Comparison of ENCODE assay signal across 8 cellular contexts in genomic region chr16:11913425-11914079, GRCh38. TPM values are rescaled to one million over a fixed set of nuclear protein-coding genes. Genes with fewer than 3 reads are reported as not detected.
DNase-seq lines count a peak whose midpoint lies in the region; ATAC-seq, FAIRE-seq and TF ChIP-seq lines count a peak whose summit lies in the region.

No MANE protein-coding gene starts in this region.

- no peak for TF ChIP-seq CTCF in AG04449 (IDR thresholded peaks at IDR 0.05; ENCODE audit: insufficient read depth, low read length, missing control alignments)
- TF ChIP-seq CTCF in HepG2 (CRISPR knock-in tag; IDR thresholded peaks at IDR 0.05), result no peak
- TF ChIP-seq CTCF in transverse colon (IDR thresholded peaks at IDR 0.05), result no peak

- no TSS peak for BruUV-seq in HepG2 (replicated peaks; lab: Mats Ljungman, UMichigan)

- H3K36me3 ChIP-seq in HUES64 (ENCODE audit: insufficient read depth, low read length) (no peaks in the 10 kb centered on the region), HepG2 (replicated peaks in 1 of 2; ENCODE audit: control insufficient read depth in 1 of 2, insufficient read depth in 2 of 2, low read length in 2 of 2) (peaks cover 1 to 7% of the 10 kb centered on the region in 2 experiments; a peak in 3 of 5 replicates), transverse colon (no peaks in the 10 kb centered on the region)

- POLR2A ChIA-PET in AG04449 (lab: Yijun Ruan, JAX), result interaction anchor here (1.3 kb wide), 1 partner anchor 16 kb away, joined by 3 read pairs; no protein-coding TSS in a partner anchor
- POLR2A ChIA-PET in HepG2 (lab: Yijun Ruan, JAX), result interaction anchor here (1.0 to 1.4 kb wide), 3 partner anchors 11 to 63 kb away, joined by 3 read pairs; partner anchors contain the start of gene SNX29

- FAIRE-seq in HepG2 (lab: Jason Lieb, UNC), result peak; percentile 8

- TF ChIP-seq POLR2A in HepG2 (IDR thresholded peaks at IDR 0.05; ENCODE audit: insufficient read depth in 1 of 2, low read depth in 2 of 2, low read length in 2 of 2) (no peak; a peak in 1 of 4 replicates), transverse colon (IDR thresholded peaks at IDR 0.05) (peak; percentile 17)

- 71% methylated on average over 12 of the region's 12 CpGs for WGBS in HUES64
- WGBS in HepG2 (ENCODE audit: low lambda C conversion rate), result 18% methylated on average over 12 of the region's 12 CpGs
- 42 to 47% methylated on average over 5 to 12 of the region's 12 CpGs for WGBS in transverse colon (ENCODE audit: low coverage in 1 of 2), 2 donors

- TF ChIP-seq EP300 in HepG2 (IDR thresholded peaks at IDR 0.05; ENCODE audit: low read depth in 2 of 2, low read length in 2 of 2) (no peak), HepG2 (CRISPR knock-in tag; IDR thresholded peaks at IDR 0.05; ENCODE audit: borderline replicate concordance) (no peak), transverse colon (IDR thresholded peaks at IDR 0.05; ENCODE audit: low read depth) (no peak)

- H2AFZ ChIP-seq in HepG2 (ENCODE audit: low read length), result no peak overlapping the region

- H3K9me3 ChIP-seq in HUES64 (ENCODE audit: insufficient read depth, low read depth, low read length) (no peaks in the 10 kb centered on the region), HepG2 (ENCODE audit: low read length) (no peaks in the 10 kb centered on the region), transverse colon (no peaks in the 10 kb centered on the region)

- H3K4me1 ChIP-seq in HUES64 (ENCODE audit: insufficient read depth, low read length) (peaks cover 22% of the 10 kb centered on the region), HepG2 (ENCODE audit: insufficient read depth, low read length) (peaks cover 63% of the 10 kb centered on the region), transverse colon (peaks cover 17 to 69% (median 44%) of the 10 kb centered on the region in 4 donors)

- H3K27ac ChIP-seq in HUES64 (ENCODE audit: low read depth, low read length), result no peak overlapping the region
- peak overlapping the region; percentile 83 for H3K27ac ChIP-seq in HepG2 (ENCODE audit: extremely low read length, insufficient read depth, low read length)
- peak overlapping the region; percentile 97 to 99 (median 98) for H3K27ac ChIP-seq in transverse colon

- peaks cover 68% of the 10 kb centered on the region for H3K79me2 ChIP-seq in HepG2 (ENCODE audit: insufficient read depth, low read length)

- TF ChIP-seq RAD21 in HepG2 (CRISPR knock-in tag; IDR thresholded peaks at IDR 0.05), result no peak

- H3K4me3 ChIP-seq in AG04449 (ENCODE audit: low read depth, low read length) (peak overlapping the region; percentile 89), HUES64 (ENCODE audit: low read length) (peak overlapping the region; percentile 75), HepG2 (replicated peaks in 1 of 3; ENCODE audit: insufficient read depth in 1 of 3, low read depth in 2 of 3, low read length in 3 of 3) (peak overlapping the region; percentile 71 to 98 (median 97)), transverse colon (peak overlapping the region in 3 of 4 donors; percentile 88 to 98 (median 95))

- peaks cover 41% of the 10 kb centered on the region for H3K36me3 Mint-ChIP-seq in activated naive CD8-positive, alpha-beta T cell treated with anti-CD3 and anti-CD28 coated beads for 36 hours

- peaks cover 62% of the 10 kb centered on the region for H4K20me1 ChIP-seq in HepG2 (ENCODE audit: insufficient read depth, low read length)

- peaks cover 54% of the 10 kb centered on the region for H3K4me1 Mint-ChIP-seq in activated naive CD8-positive, alpha-beta T cell treated with anti-CD3 and anti-CD28 coated beads for 36 hours

- DNase-seq in AG04449 (ENCODE audit: low read depth, low spot score) (no peak), HepG2 (ENCODE audit: low spot score) (no peak), transverse colon (no peak), cortex of kidney (lab: John Stamatoyannopoulos, UW) (no peak)
- DNase-seq in activated naive CD8-positive, alpha-beta T cell treated with anti-CD3 and anti-CD28 coated beads for 36 hours, result no peak
- no peak for DNase-seq in activated CD4-positive, CD25-positive, alpha-beta regulatory T cell (lab: John Stamatoyannopoulos, UW)

- H3K9ac ChIP-seq in HUES64 (ENCODE audit: low read depth, low read length) (peak overlapping the region; percentile 59; the same call in 1 of the 2 replicates), HepG2 (ENCODE audit: insufficient read depth, low read depth, low read length) (peak overlapping the region; percentile 92)

- intact Hi-C loops in HepG2 (cut with micrococcal nuclease; ENCODE audit: unreplicated experiment), result loop anchor here (5.0 to 10.0 kb wide), 3 partner anchors 61 to 169 kb away; partner anchors contain the start of genes SNX29, TXNDC11 and ZC3H7A
- intact Hi-C loops in transverse colon (cut with DNase I; ENCODE audit: low total_unique reads), result no loop called here

- peak overlapping the region; percentile 94 for H3K27ac Mint-ChIP-seq in activated naive CD8-positive, alpha-beta T cell treated with anti-CD3 and anti-CD28 coated beads for 36 hours

- H3K9me3 Mint-ChIP-seq in activated naive CD8-positive, alpha-beta T cell treated with anti-CD3 and anti-CD28 coated beads for 36 hours, result peaks cover 1% of the 10 kb centered on the region

- in situ Hi-C loops in HepG2 (cut with HindIII; ENCODE audit: extremely low pct_ligation_motif_present, low pct_unique_long_range_greater_than_20kb) (no loop called here), transverse colon (cut with MboI; ENCODE audit: low pct_ligation_motif_present in 1 of 4, low pct_unique_long_range_greater_than_20kb in 1 of 4, low sequenced_read_pairs in 3 of 4) (no loop called here)

- CTCF ChIA-PET in AG04449 (lab: Yijun Ruan, JAX), result interaction anchor here (0.5 to 1.3 kb wide), 2 partner anchors 30 to 154 kb away, joined by 3 to 4 read pairs; no protein-coding TSS in a partner anchor
- CTCF ChIA-PET in HepG2 (lab: Yijun Ruan, JAX; ENCODE audit: low intra/inter-chr PET ratio, low total read pairs), result no interaction called here

- H3K27me3 ChIP-seq in HUES64 (ENCODE audit: insufficient read depth, low read length) (no peaks in the 10 kb centered on the region), HepG2 (ENCODE audit: control insufficient read depth in 1 of 2, insufficient read depth in 2 of 2, low read length in 2 of 2) (no peaks in the 10 kb centered on the region; a peak in 1 of 5 replicates), transverse colon (no peaks in the 10 kb centered on the region)

- peak overlapping the region; percentile 94 for H3K4me3 Mint-ChIP-seq in activated naive CD8-positive, alpha-beta T cell treated with anti-CD3 and anti-CD28 coated beads for 36 hours

- no peaks in the 10 kb centered on the region for H3K27me3 Mint-ChIP-seq in activated naive CD8-positive, alpha-beta T cell treated with anti-CD3 and anti-CD28 coated beads for 36 hours

- no peak for ATAC-seq in HepG2
- no peak for ATAC-seq in GM19324 (IDR thresholded peaks at IDR 0.05; ENCODE audit: low FRiP score, unreplicated experiment)

- H3K4me2 ChIP-seq in HepG2 (ENCODE audit: low read depth, low read length), result peak overlapping the region; percentile 87

RNA-seq across cellular contexts. Expression of gene GSPT1, which starts 2.2 kb away (rescaled TPM):
- 128 TPM for polyA plus RNA-seq in HUES64 (2013, experiment 1 of 2)
- polyA plus RNA-seq in HUES64 (2013, experiment 2 of 2), result 123 TPM
- 100 to 1,000 TPM; 247 to 250 TPM for total RNA-seq in activated naive CD8-positive, alpha-beta T cell treated with anti-CD3 and anti-CD28 coated beads for 36 hours
- total RNA-seq in HepG2 (2016; rRNA removed; fragmentation: Illumina TruSeq; extraction: Trizol) (316 and 449 TPM in 2 replicates), transverse colon (10 to 100 TPM; 29.9 to 98.9 (median 64.6) TPM)
- total RNA-seq in HepG2 (2016; cell fraction: cytosol; rRNA removed; fragmentation: Illumina TruSeq; extraction: Trizol; ENCODE audit: low read depth), result 142 and 166 TPM in 2 replicates
- total RNA-seq in HepG2 (2016; cell fraction: insoluble cytoplasmic fraction; rRNA removed; fragmentation: Illumina TruSeq; extraction: Trizol), result 314 and 417 TPM in 2 replicates
- total RNA-seq in HepG2 (2016; cell fraction: membrane; rRNA removed; fragmentation: Illumina TruSeq; extraction: Trizol), result 280 and 333 TPM in 2 replicates
- total RNA-seq in HepG2 (2016; cell fraction: nucleus; rRNA removed; fragmentation: Illumina TruSeq; extraction: Trizol), result 170 and 204 TPM in 2 replicates
- 98.6 and 120 TPM in 2 replicates for polyA plus RNA-seq in HepG2 (2011; rRNA removed)
- polyA plus RNA-seq in HepG2 (2011; cell fraction: cytosol; rRNA removed), result 55.3 and 92.7 TPM in 2 replicates
- 39.3 and 51.1 TPM in 2 replicates for polyA plus RNA-seq in HepG2 (2011; cell fraction: nucleus; rRNA removed)
- 194 and 213 TPM in 2 replicates for polyA plus RNA-seq in HepG2 (2012)
- 133 and 153 TPM in 2 replicates for polyA plus RNA-seq in HepG2 (2016; cell fraction: cytosol; fragmentation: Illumina TruSeq; extraction: Trizol; ENCODE audit: low read depth)
- polyA plus RNA-seq in HepG2 (2016; cell fraction: insoluble cytoplasmic fraction; fragmentation: Illumina TruSeq; extraction: Trizol; ENCODE audit: low read depth), result 441 and 497 TPM in 2 replicates
- 227 and 277 TPM in 2 replicates for polyA plus RNA-seq in HepG2 (2016; cell fraction: membrane; fragmentation: Illumina TruSeq; extraction: Trizol; ENCODE audit: low read depth)
- 226 and 252 TPM in 2 replicates for polyA plus RNA-seq in HepG2 (2016; cell fraction: nucleus; fragmentation: Illumina TruSeq; extraction: Trizol; ENCODE audit: insufficient read depth, low read depth)
- 49.8 and 61.5 TPM in 2 replicates for polyA minus RNA-seq in HepG2 (2011; rRNA and poly(A)+ RNA removed; ENCODE audit: low replicate concordance)
- 151 and 204 TPM in 2 replicates for polyA minus RNA-seq in HepG2 (2011; cell fraction: cytosol; rRNA and poly(A)+ RNA removed)
- 104 and 140 TPM in 2 replicates for polyA minus RNA-seq in HepG2 (2011; cell fraction: nucleus; rRNA and poly(A)+ RNA removed)

RNA-seq across cellular contexts. Expression of gene NPIPB2, which starts 28.3 kb away (rescaled TPM):
- not detected for polyA plus RNA-seq in HUES64 (2013, experiment 1 of 2)
- 1.4 TPM for polyA plus RNA-seq in HUES64 (2013, experiment 2 of 2)
- total RNA-seq in activated naive CD8-positive, alpha-beta T cell treated with anti-CD3 and anti-CD28 coated beads for 36 hours, result 1 to 10 TPM; 6.2 to 6.9 TPM
- 1.8 TPM in 1 of 2 replicates, not detected in the other for total RNA-seq in HepG2 (2016; rRNA removed; fragmentation: Illumina TruSeq; extraction: Trizol)
- total RNA-seq in HepG2 (2016; cell fraction: cytosol; rRNA removed; fragmentation: Illumina TruSeq; extraction: Trizol; ENCODE audit: low read depth), result 0.62 TPM in 1 of 2 replicates, not detected in the other
- total RNA-seq in HepG2 (2016; cell fraction: insoluble cytoplasmic fraction; rRNA removed; fragmentation: Illumina TruSeq; extraction: Trizol), result 0.80 TPM in 1 of 2 replicates, not detected in the other
- 0.90 TPM in 1 of 2 replicates, not detected in the other for total RNA-seq in HepG2 (2016; cell fraction: membrane; rRNA removed; fragmentation: Illumina TruSeq; extraction: Trizol)
- 5.1 and 6.2 TPM in 2 replicates for total RNA-seq in HepG2 (2016; cell fraction: nucleus; rRNA removed; fragmentation: Illumina TruSeq; extraction: Trizol)
- polyA plus RNA-seq in HepG2 (2011; rRNA removed), result 3.2 and 4.1 TPM in 2 replicates
- polyA plus RNA-seq in HepG2 (2011; cell fraction: cytosol; rRNA removed), result 0.36 TPM in 2 replicates
- polyA plus RNA-seq in HepG2 (2011; cell fraction: nucleus; rRNA removed), result 14.3 and 18.9 TPM in 2 replicates
- polyA plus RNA-seq in HepG2 (2012), result 4.7 and 8.0 TPM in 2 replicates
- polyA plus RNA-seq in HepG2 (2016; cell fraction: cytosol; fragmentation: Illumina TruSeq; extraction: Trizol; ENCODE audit: low read depth), result not detected in 2 replicates
- polyA plus RNA-seq in HepG2 (2016; cell fraction: insoluble cytoplasmic fraction; fragmentation: Illumina TruSeq; extraction: Trizol; ENCODE audit: low read depth), result 1.3 and 1.4 TPM in 2 replicates
- 0.79 TPM in 1 of 2 replicates, not detected in the other for polyA plus RNA-seq in HepG2 (2016; cell fraction: membrane; fragmentation: Illumina TruSeq; extraction: Trizol; ENCODE audit: low read depth)
- 30.6 and 37.6 TPM in 2 replicates for polyA plus RNA-seq in HepG2 (2016; cell fraction: nucleus; fragmentation: Illumina TruSeq; extraction: Trizol; ENCODE audit: insufficient read depth, low read depth)
- 2.0 and 9.1 TPM in 2 replicates for polyA minus RNA-seq in HepG2 (2011; rRNA and poly(A)+ RNA removed; ENCODE audit: low replicate concordance)
- polyA minus RNA-seq in HepG2 (2011; cell fraction: cytosol; rRNA and poly(A)+ RNA removed), result 1.3 TPM in 1 of 2 replicates, not detected in the other
- polyA minus RNA-seq in HepG2 (2011; cell fraction: nucleus; rRNA and poly(A)+ RNA removed), result 9.1 and 14.2 TPM in 2 replicates
- 10 to 100 TPM in 3 of 4 donors, 1 to 10 TPM in 1; 8.7 to 92.3 (median 25.2) TPM for total RNA-seq in transverse colon

RNA-seq across cellular contexts. Expression of gene TNFRSF17, which starts 51.5 kb away (rescaled TPM):
- not detected for polyA plus RNA-seq in HUES64 (2013, experiment 1 of 2)
- polyA plus RNA-seq in HUES64 (2013, experiment 2 of 2), result not detected
- total RNA-seq in activated naive CD8-positive, alpha-beta T cell treated with anti-CD3 and anti-CD28 coated beads for 36 hours, result not detected
- total RNA-seq in HepG2 (2016; rRNA removed; fragmentation: Illumina TruSeq; extraction: Trizol) (not detected in 2 replicates), transverse colon (1 to 10 TPM in 2 of 4 donors, not detected in 2; 1.2 to 6.0 TPM)
- not detected in 2 replicates for total RNA-seq in HepG2 (2016; cell fraction: cytosol; rRNA removed; fragmentation: Illumina TruSeq; extraction: Trizol; ENCODE audit: low read depth)
- not detected in 2 replicates for total RNA-seq in HepG2 (2016; cell fraction: insoluble cytoplasmic fraction; rRNA removed; fragmentation: Illumina TruSeq; extraction: Trizol)
- not detected in 2 replicates for total RNA-seq in HepG2 (2016; cell fraction: membrane; rRNA removed; fragmentation: Illumina TruSeq; extraction: Trizol)
- not detected in 2 replicates for total RNA-seq in HepG2 (2016; cell fraction: nucleus; rRNA removed; fragmentation: Illumina TruSeq; extraction: Trizol)
- polyA plus RNA-seq in HepG2 (2011; rRNA removed), result not detected in 2 replicates
- not detected in 2 replicates for polyA plus RNA-seq in HepG2 (2011; cell fraction: cytosol; rRNA removed)
- not detected in 2 replicates for polyA plus RNA-seq in HepG2 (2011; cell fraction: nucleus; rRNA removed)
- not detected in 2 replicates for polyA plus RNA-seq in HepG2 (2012)
- not detected in 2 replicates for polyA plus RNA-seq in HepG2 (2016; cell fraction: cytosol; fragmentation: Illumina TruSeq; extraction: Trizol; ENCODE audit: low read depth)
- polyA plus RNA-seq in HepG2 (2016; cell fraction: insoluble cytoplasmic fraction; fragmentation: Illumina TruSeq; extraction: Trizol; ENCODE audit: low read depth), result not detected in 2 replicates
- not detected in 2 replicates for polyA plus RNA-seq in HepG2 (2016; cell fraction: membrane; fragmentation: Illumina TruSeq; extraction: Trizol; ENCODE audit: low read depth)
- polyA plus RNA-seq in HepG2 (2016; cell fraction: nucleus; fragmentation: Illumina TruSeq; extraction: Trizol; ENCODE audit: insufficient read depth, low read depth), result not detected in 2 replicates
- polyA minus RNA-seq in HepG2 (2011; rRNA and poly(A)+ RNA removed; ENCODE audit: low replicate concordance), result not detected in 2 replicates
- not detected in 2 replicates for polyA minus RNA-seq in HepG2 (2011; cell fraction: cytosol; rRNA and poly(A)+ RNA removed)
- polyA minus RNA-seq in HepG2 (2011; cell fraction: nucleus; rRNA and poly(A)+ RNA removed), result not detected in 2 replicates
